Comparison of ENCODE assay signal across 13 cellular contexts in genomic region chr3:11559816-11560633, GRCh38.
A peak's percentile ranks its signal among the peaks of the same experiment; 100 is the strongest.
DNase-seq lines count a peak whose midpoint lies in the region; ATAC-seq and TF ChIP-seq lines count a peak whose summit lies in the region.
"Had no signal": no experiment of that assay in that cellular context is flagged by ENCODE, and none has a peak within 500 bp of the region (broad histone marks: within the 10 kb centered on the region; RNA-seq: fewer than 3 reads in every experiment).

No MANE protein-coding gene starts in this region.

- in situ Hi-C loops in G401 (cut with HindIII; ENCODE audit: low sequenced_read_pairs): no loop called here

- no peaks in the 10 kb centered on the region for H3K9me2 ChIP-seq in PC-9 (ENCODE audit: insufficient read depth)

- no peak for TF ChIP-seq CTCF in left ventricle myocardium inferior (IDR thresholded peaks at IDR 0.05; ENCODE audit: borderline replicate concordance)
- TF ChIP-seq CTCF in PC-9 (conservative IDR thresholded peaks at IDR 0.05): no peak

- H3K4me1 ChIP-seq in left ventricle myocardium inferior: peaks cover 100% of the 10 kb centered on the region
- H3K4me1 ChIP-seq in PC-9 (replicated peaks; ENCODE audit: insufficient read depth): no peaks in the 10 kb centered on the region
- H3K4me1 ChIP-seq: body of pancreas had no signal

- H3K27me3 ChIP-seq in left ventricle myocardium inferior (ENCODE audit: low read depth) (no peaks in the 10 kb centered on the region), PC-9 (ENCODE audit: insufficient read depth, low read depth) (no peaks in the 10 kb centered on the region)
- H3K27me3 ChIP-seq: body of pancreas, spleen had no signal

- H4K20me1 ChIP-seq in PC-9 (ENCODE audit: insufficient read depth): peaks cover 70% of the 10 kb centered on the region

- POLR2A ChIA-PET in PC-9 (lab: Charles Lee; ENCODE audit: unreplicated experiment): no interaction called here

- H3F3A ChIP-seq in PC-9 (ENCODE audit: insufficient read depth, low read depth): peaks cover 24% of the 10 kb centered on the region; the same call in 1 of the 2 replicates

- peak overlapping the region; percentile 59 to 90 for H3K27ac Mint-ChIP-seq in activated naive CD4-positive, alpha-beta T cell treated with anti-CD3 and anti-CD28 coated beads, Interleukin-2, amount 50 U/mL, for 72 hours

- H3K27ac ChIP-seq in left ventricle myocardium inferior (replicated peaks) (peak overlapping the region; percentile 83), PC-9 (no peak overlapping the region)
- H3K27ac ChIP-seq: body of pancreas, C4-2B had no signal

- CTCF ChIA-PET in PC-9 (lab: Charles Lee): no interaction called here

- no peak overlapping the region for H3K4me2 ChIP-seq in PC-9

- H3K36me3 ChIP-seq in left ventricle myocardium inferior (peaks cover 44% of the 10 kb centered on the region), PC-9 (ENCODE audit: low read depth) (peaks cover 4% of the 10 kb centered on the region; the same call in 1 of the 2 replicates)

- no TSS peak for BruUV-seq in PC-9 (replicated peaks; lab: Mats Ljungman, UMichigan)

- H3K4me3 ChIP-seq in left ventricle myocardium inferior: no peak overlapping the region
- no peak overlapping the region for H3K4me3 ChIP-seq in PC-9
- H3K4me3 ChIP-seq: body of pancreas, spleen had no signal

- H3K9me3 Mint-ChIP-seq in activated naive CD4-positive, alpha-beta T cell treated with anti-CD3 and anti-CD28 coated beads, Interleukin-2, amount 50 U/mL, for 72 hours: no peaks in the 10 kb centered on the region

- no peak overlapping the region for H2AFZ ChIP-seq in PC-9

- no peak for ATAC-seq in activated naive CD4-positive, alpha-beta T cell treated with anti-CD3 and anti-CD28 coated beads, Interleukin-2, amount 50 U/mL, for 72 hours
- ATAC-seq in sciatic nerve: no peak
- no peak for ATAC-seq in GM21737 (IDR thresholded peaks at IDR 0.05; ENCODE audit: unreplicated experiment)
- ATAC-seq in GM21515 (IDR thresholded peaks at IDR 0.05; ENCODE audit: unreplicated experiment): no peak
- ATAC-seq: body of pancreas had no signal

- DNase-seq in G401 (ENCODE audit: low spot score) (peak; percentile 56), left ventricle myocardium inferior (peak; percentile 25), sciatic nerve (ENCODE audit: low spot score) (peak; percentile 60), PC-9 (no peak)
- DNase-seq in activated naive CD4-positive, alpha-beta T cell treated with anti-CD3 and anti-CD28 coated beads, Interleukin-2, amount 50 U/mL, for 72 hours (ENCODE audit: low spot score in 2 of 2): no peak
- no peak for DNase-seq in stimulated activated CD4-positive, alpha-beta T cell treated with anti-CD3 and anti-CD28 coated beads, Interleukin-2, amount 100 ng/mL, for 48 hours
- DNase-seq: NCI-H526 treated with DMSO at 0.1 percent for 48 hours; stimulated activated CD8-positive, alpha-beta memory T cell treated with anti-CD3 and anti-CD28 coated beads, Interleukin-4, amount 100 ng/mL, for 48 hours had no signal

- H3K9me3 ChIP-seq in left ventricle myocardium inferior (replicated peaks) (no peaks in the 10 kb centered on the region), PC-9 (ENCODE audit: insufficient read depth, low read depth) (no peaks in the 10 kb centered on the region)
- H3K9me3 ChIP-seq: body of pancreas, spleen had no signal

- H3K79me2 ChIP-seq in PC-9 (ENCODE audit: low read depth): no peaks in the 10 kb centered on the region; the same call in 1 of the 2 replicates

- intact Hi-C loops in left ventricle myocardium inferior (cut with micrococcal nuclease) (no loop called here), sciatic nerve (cut with DNase I) (no loop called here), PC-9 (cut with micrococcal nuclease; ENCODE audit: unreplicated experiment) (no loop called here)

- H3K36me3 Mint-ChIP-seq in activated naive CD4-positive, alpha-beta T cell treated with anti-CD3 and anti-CD28 coated beads, Interleukin-2, amount 50 U/mL, for 72 hours: peaks cover 0 to 15% of the 10 kb centered on the region in 2 donors

Comparison
In these comparisons a context has a peak if more than half of its experiments do, and no peak if none do; other contexts are left out.
1. DNase-seq: peak in G401 (single experiment), left ventricle myocardium inferior (single experiment) and sciatic nerve (single experiment); none in activated naive CD4-positive, alpha-beta T cell treated with anti-CD3 and anti-CD28 coated beads, Interleukin-2, amount 50 U/mL, for 72 hours (0 of 2), stimulated activated CD4-positive, alpha-beta T cell treated with anti-CD3 and anti-CD28 coated beads, Interleukin-2, amount 100 ng/mL, for 48 hours (0 of 2) and PC-9 (0 of 2).